Comparison of ENCODE assay signal across 8 cellular contexts in genomic region chr2:219308142-219309093, GRCh38. TPM values are rescaled to one million over a fixed set of nuclear protein-coding genes. Genes with fewer than 3 reads are reported as not detected.
DNase-seq lines count a peak whose midpoint lies in the region; ATAC-seq and TF ChIP-seq lines count a peak whose summit lies in the region.

No MANE protein-coding gene starts in this region.

- intact Hi-C loops in CD4-positive, alpha-beta memory T cell (cut with micrococcal nuclease) = no loop called here
- intact Hi-C loops in cardiac septum (cut with DNase I) = loop anchor here (5.0 kb wide), 1 partner anchor 41 kb away; no protein-coding TSS in a partner anchor
- intact Hi-C loops in sigmoid colon (cut with DNase I) = no loop called here

- TF ChIP-seq EP300 in sigmoid colon (IDR thresholded peaks at IDR 0.05) = no peak

- no peak for TF ChIP-seq CTCF in HL-60 (IDR thresholded peaks at IDR 0.05; ENCODE audit: insufficient read depth, low read length)
- no peak for TF ChIP-seq CTCF in sigmoid colon (IDR thresholded peaks at IDR 0.05)

- peak; percentile 57 to 62 (median 61) for DNase-seq in CD4-positive, alpha-beta memory T cell
- peak; percentile 29 to 54 for DNase-seq in HL-60 (ENCODE audit: low read depth in 1 of 2, low spot score in 1 of 2)
- peak; percentile 77 to 83 for DNase-seq in SJSA1 (ENCODE audit: low read depth in 1 of 2, low spot score in 2 of 2)
- DNase-seq in activated naive CD4-positive, alpha-beta T cell treated with Interleukin-2 at 50 U/mL for 16 hours = peak; percentile 68
- peak; percentile 75 for DNase-seq in cardiac septum (ENCODE audit: low spot score)
- DNase-seq in renal cortical epithelial cell (ENCODE audit: low read depth) = peak; percentile 44
- DNase-seq in sigmoid colon = no peak

- no peak overlapping the region for H3K4me3 ChIP-seq in CD4-positive, alpha-beta memory T cell (ENCODE audit: low read length in 2 of 2)
- H3K4me3 ChIP-seq in HL-60 (replicated peaks; ENCODE audit: insufficient read depth, low read length) = no peak overlapping the region
- peak overlapping the region; percentile 11; the same call in 1 of the 2 replicates for H3K4me3 ChIP-seq in SJSA1
- no peak overlapping the region for H3K4me3 ChIP-seq in sigmoid colon

- H3K36me3 ChIP-seq in CD4-positive, alpha-beta memory T cell (ENCODE audit: insufficient read depth, low read length) = no peaks in the 10 kb centered on the region
- H3K36me3 ChIP-seq in SJSA1 = no peaks in the 10 kb centered on the region
- no peaks in the 10 kb centered on the region for H3K36me3 ChIP-seq in sigmoid colon

- peaks cover 18% of the 10 kb centered on the region for H3K27me3 ChIP-seq in CD4-positive, alpha-beta memory T cell (ENCODE audit: insufficient read depth, low read length)
- H3K27me3 ChIP-seq in HL-60 (ENCODE audit: insufficient read depth, poor library complexity, severe bottlenecking) (peaks cover 5% of the 10 kb centered on the region), SJSA1 (replicated peaks) (peaks cover 28% of the 10 kb centered on the region), sigmoid colon (peaks cover 11 to 63% (median 29%) of the 10 kb centered on the region in 3 donors)

- WGBS in sigmoid colon, 2 donors = 6 to 15% methylated on average over 45 of the region's 45 CpGs

- peaks cover 0 to 4% (median 2%) of the 10 kb centered on the region in 8 donors for H3K9me3 Mint-ChIP-seq in CD4-positive, alpha-beta memory T cell

- no peak overlapping the region for H3K4me3 Mint-ChIP-seq in CD4-positive, alpha-beta memory T cell

- H3K36me3 Mint-ChIP-seq in CD4-positive, alpha-beta memory T cell = no peaks in the 10 kb centered on the region

- POLR2A ChIA-PET in CD4-positive, alpha-beta memory T cell (lab: Charles Lee; ENCODE audit: partially characterized antibody) = no interaction called here

- peaks cover 40 to 42% of the 10 kb centered on the region in 2 donors for H3K27me3 Mint-ChIP-seq in CD4-positive, alpha-beta memory T cell

- CTCF ChIA-PET in CD4-positive, alpha-beta memory T cell (lab: Charles Lee; ENCODE audit: partially characterized antibody) = interaction anchor here (1.2 to 1.4 kb wide), 2 partner anchors 64 to 278 kb away, joined by 3 read pairs; no protein-coding TSS in a partner anchor

- no peak for TF ChIP-seq POLR2A in sigmoid colon (IDR thresholded peaks at IDR 0.05)

- H3K27ac ChIP-seq in CD4-positive, alpha-beta memory T cell (ENCODE audit: low read depth, low read length) = no peak overlapping the region
- H3K27ac ChIP-seq in HL-60 (replicated peaks) (no peak overlapping the region), SJSA1 (no peak overlapping the region), sigmoid colon (no peak overlapping the region)

- H3K27ac Mint-ChIP-seq in CD4-positive, alpha-beta memory T cell = peak overlapping the region in 1 of 7 donors; percentile 58

- H3K9me3 ChIP-seq in CD4-positive, alpha-beta memory T cell (ENCODE audit: control insufficient read depth in 1 of 2, low read length in 2 of 2) = no peaks in the 10 kb centered on the region
- no peaks in the 10 kb centered on the region for H3K9me3 ChIP-seq in SJSA1 (replicated peaks)
- no peaks in the 10 kb centered on the region for H3K9me3 ChIP-seq in sigmoid colon

- peaks cover 0 to 3% (median under 1%) of the 10 kb centered on the region in 4 donors for H3K4me1 Mint-ChIP-seq in CD4-positive, alpha-beta memory T cell

- no peak for ATAC-seq in HG03139 (IDR thresholded peaks at IDR 0.05; ENCODE audit: unreplicated experiment)

- H3K4me1 ChIP-seq in CD4-positive, alpha-beta memory T cell (ENCODE audit: insufficient read depth, low read length) = no peaks in the 10 kb centered on the region
- peaks cover 12% of the 10 kb centered on the region for H3K4me1 ChIP-seq in SJSA1 (replicated peaks)
- peaks cover 0 to 10% (median 5%) of the 10 kb centered on the region in 4 donors for H3K4me1 ChIP-seq in sigmoid colon

RNA-seq across cellular contexts. Expression of gene PTPRN, which starts 0.8 kb away (rescaled TPM):
- total RNA-seq in CD4-positive, alpha-beta memory T cell = not detected
- under 1 TPM in 1 of 2 donors, not detected in 1; 0.31 TPM for polyA plus RNA-seq in CD4-positive, alpha-beta memory T cell
- total RNA-seq in SJSA1 (2014; rRNA removed; shearing (Covaris generic)) = 4.2 and 4.9 TPM in 2 replicates
- total RNA-seq in cardiac septum = 0.97 TPM
- total RNA-seq in renal cortical epithelial cell = 0.35 and 0.52 TPM in 2 replicates
- 1 to 10 TPM; 1.2 to 8.8 (median 7.9) TPM for total RNA-seq in sigmoid colon
- polyA plus RNA-seq in sigmoid colon = 1 to 10 TPM in 1 of 3 donors, not detected in 2; 3.6 TPM

RNA-seq across cellular contexts. Expression of gene RESP18, which starts 24.1 kb away (rescaled TPM):
- not detected for total RNA-seq in CD4-positive, alpha-beta memory T cell
- polyA plus RNA-seq in CD4-positive, alpha-beta memory T cell = not detected
- not detected in 2 replicates for total RNA-seq in SJSA1 (2014; rRNA removed; shearing (Covaris generic))
- total RNA-seq in cardiac septum = not detected
- total RNA-seq in renal cortical epithelial cell = not detected in 2 replicates
- not detected for total RNA-seq in sigmoid colon
- not detected for polyA plus RNA-seq in sigmoid colon

RNA-seq across cellular contexts. Expression of gene DNAJB2, which starts 29.3 kb away (rescaled TPM):
- 100 to 1,000 TPM; 110 to 117 TPM for total RNA-seq in CD4-positive, alpha-beta memory T cell
- 1 to 10 TPM; 4.1 to 6.8 TPM for polyA plus RNA-seq in CD4-positive, alpha-beta memory T cell
- total RNA-seq in SJSA1 (2014; rRNA removed; shearing (Covaris generic)) = 35.5 and 57.8 TPM in 2 replicates
- total RNA-seq in cardiac septum (78.0 TPM), renal cortical epithelial cell (83.7 and 90.7 TPM in 2 replicates), sigmoid colon (10 to 100 TPM; 27.4 to 42.1 (median 40.0) TPM)
- 10 to 100 TPM; 56.4 to 73.9 (median 67.3) TPM for polyA plus RNA-seq in sigmoid colon

RNA-seq across cellular contexts. Expression of gene TUBA4A, which starts 54.7 kb away (rescaled TPM):
- 100 to 1,000 TPM; 242 to 259 TPM for total RNA-seq in CD4-positive, alpha-beta memory T cell
- 100 to 1,000 TPM; 157 to 268 TPM for polyA plus RNA-seq in CD4-positive, alpha-beta memory T cell
- 0.45 TPM in 1 of 2 replicates, not detected in the other for total RNA-seq in SJSA1 (2014; rRNA removed; shearing (Covaris generic))
- total RNA-seq in cardiac septum (164 TPM), renal cortical epithelial cell (70.9 and 239 TPM in 2 replicates), sigmoid colon (100 to 1,000 TPM in 1 of 4 donors, 10 to 100 TPM in 3; 47.1 to 109 (median 55.0) TPM)
- polyA plus RNA-seq in sigmoid colon = 10 to 100 TPM; 74.4 to 95.4 (median 76.9) TPM

RNA-seq across cellular contexts. Expression of gene TUBA4B, which starts 55.4 kb away (rescaled TPM):
- not detected for total RNA-seq in CD4-positive, alpha-beta memory T cell
- not detected for polyA plus RNA-seq in CD4-positive, alpha-beta memory T cell
- total RNA-seq in SJSA1 (2014; rRNA removed; shearing (Covaris generic)) = not detected in 2 replicates
- total RNA-seq in cardiac septum = not detected
- total RNA-seq in renal cortical epithelial cell = 0.25 TPM in 1 of 2 replicates, not detected in the other
- total RNA-seq in sigmoid colon = not detected
- not detected for polyA plus RNA-seq in sigmoid colon
